Comparison of ENCODE assay signal across 8 cellular contexts in the genomic region with DNA sequence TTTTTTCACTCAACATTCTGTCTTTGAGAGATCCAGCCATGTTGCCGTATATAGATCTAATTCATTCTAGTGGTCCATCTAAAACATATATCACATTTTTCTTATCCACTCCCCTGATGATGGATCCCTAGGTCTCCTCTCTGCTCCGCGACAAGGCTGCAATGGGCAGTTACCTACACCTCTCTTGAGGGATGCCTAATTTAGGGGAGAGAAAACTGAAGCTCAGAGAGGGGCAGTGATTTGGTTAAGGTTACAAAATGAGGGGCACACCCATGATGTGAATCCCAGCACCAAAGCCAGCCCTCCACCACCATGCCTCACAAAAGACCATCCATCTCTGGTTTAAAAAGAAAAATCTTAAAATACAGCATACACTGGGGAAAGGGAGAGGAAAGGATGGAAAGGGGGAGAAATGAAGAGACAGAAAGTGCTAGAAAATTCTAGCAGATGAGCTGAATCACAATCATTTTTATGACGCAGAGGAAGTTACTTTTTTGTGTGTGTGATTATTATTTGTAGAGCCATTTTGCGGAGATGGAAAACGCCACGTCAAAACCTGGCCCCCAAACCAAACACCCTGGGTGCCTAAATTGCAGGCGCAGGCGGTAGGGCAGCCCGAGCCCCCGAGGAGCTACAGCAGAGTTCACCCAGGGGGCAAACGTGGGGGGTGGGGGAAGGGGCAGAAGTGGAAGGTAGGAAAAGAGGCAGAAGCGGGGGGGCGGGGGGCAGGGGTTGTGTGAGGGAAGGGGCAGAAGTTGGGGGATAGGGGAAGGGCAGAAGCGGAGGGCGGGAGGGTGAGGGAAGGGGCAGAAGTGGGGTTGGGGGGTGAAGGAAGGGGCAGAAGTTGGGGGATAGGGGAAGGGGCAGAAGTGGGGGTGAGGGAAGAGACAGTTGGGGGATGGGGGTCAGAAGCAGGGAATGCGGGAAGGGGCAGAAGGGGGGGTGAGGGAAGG. TPM values are rescaled to one million over a fixed set of nuclear protein-coding genes. Genes with fewer than 3 reads are reported as not detected.
DNase-seq lines count a peak whose midpoint lies in the region; ATAC-seq and TF ChIP-seq lines count a peak whose summit lies in the region.

No MANE protein-coding gene starts in this region.

- H3K4me3 ChIP-seq in lower lobe of right lung (no peak overlapping the region), tibial nerve (peak overlapping the region in 3 of 4 donors; percentile 22 to 83 (median 68))

- intact Hi-C loops in lower lobe of right lung (cut with DNase I) = no loop called here

- no peaks in the 10 kb centered on the region for H3K9me3 Mint-ChIP-seq in activated naive CD8-positive, alpha-beta T cell treated with anti-CD3 and anti-CD28 coated beads, Interleukin-2, amount 50 U/mL, for 24 hours

- peak overlapping the region; percentile 73 for H3K4me3 Mint-ChIP-seq in activated naive CD8-positive, alpha-beta T cell treated with anti-CD3 and anti-CD28 coated beads, Interleukin-2, amount 50 U/mL, for 24 hours

- WGBS in tibial nerve, 2 donors = 47 to 57% methylated on average over 4 to 9 of the region's 17 CpGs

- TF ChIP-seq EP300 in tibial nerve (IDR thresholded peaks at IDR 0.05) = peak in 1 of 2 donors; percentile 37

- peak; percentile 34 for DNase-seq in activated naive CD4-positive, alpha-beta T cell treated with Interleukin-2 at 50 U/mL for 16 hours
- DNase-seq in activated naive CD4-positive, alpha-beta T cell (lab: John Stamatoyannopoulos, UW) = no peak
- DNase-seq in activated naive CD8-positive, alpha-beta T cell treated with anti-CD3 and anti-CD28 coated beads, Interleukin-2, amount 50 U/mL, for 24 hours = no peak
- DNase-seq in lower lobe of right lung (no peak), tibial nerve (ENCODE audit: low spot score in 2 of 2) (no peak), NCI-H2081 (lab: John Stamatoyannopoulos, UW) (no peak), germinal center (ENCODE audit: low spot score) (no peak), NCI-H524 treated with DMSO at 0.1 percent for 48 hours (lab: John Stamatoyannopoulos, UW) (no peak)

- ATAC-seq in activated naive CD8-positive, alpha-beta T cell treated with anti-CD3 and anti-CD28 coated beads, Interleukin-2, amount 50 U/mL, for 24 hours = no peak
- ATAC-seq in lower lobe of right lung = no peak

- peak overlapping the region; percentile 81 for H3K27ac Mint-ChIP-seq in activated naive CD8-positive, alpha-beta T cell treated with anti-CD3 and anti-CD28 coated beads, Interleukin-2, amount 50 U/mL, for 24 hours

- peaks cover 35% of the 10 kb centered on the region for H3K4me1 Mint-ChIP-seq in activated naive CD8-positive, alpha-beta T cell treated with anti-CD3 and anti-CD28 coated beads, Interleukin-2, amount 50 U/mL, for 24 hours

- no peak for TF ChIP-seq CTCF in lower lobe of right lung (IDR thresholded peaks at IDR 0.05)
- no peak for TF ChIP-seq CTCF in tibial nerve (IDR thresholded peaks at IDR 0.05)

- H3K36me3 Mint-ChIP-seq in activated naive CD8-positive, alpha-beta T cell treated with anti-CD3 and anti-CD28 coated beads, Interleukin-2, amount 50 U/mL, for 24 hours (ENCODE audit: low read depth) = peaks cover 17% of the 10 kb centered on the region

- H3K9me3 ChIP-seq in lower lobe of right lung = no peaks in the 10 kb centered on the region
- H3K9me3 ChIP-seq in tibial nerve = no peaks in the 10 kb centered on the region

- no peaks in the 10 kb centered on the region for H3K27me3 Mint-ChIP-seq in activated naive CD8-positive, alpha-beta T cell treated with anti-CD3 and anti-CD28 coated beads, Interleukin-2, amount 50 U/mL, for 24 hours

- H3K27me3 ChIP-seq in lower lobe of right lung (ENCODE audit: low read depth) (no peaks in the 10 kb centered on the region), tibial nerve (peaks cover 0 to 11% of the 10 kb centered on the region in 2 donors)

- H3K36me3 ChIP-seq in lower lobe of right lung (peaks cover 13% of the 10 kb centered on the region), tibial nerve (peaks cover 0 to 20% (median 0%) of the 10 kb centered on the region in 3 donors)

- no peak for TF ChIP-seq POLR2A in tibial nerve (IDR thresholded peaks at IDR 0.05)

- H3K4me1 ChIP-seq in lower lobe of right lung (peaks cover 17% of the 10 kb centered on the region), tibial nerve (peaks cover 0 to 19% (median 0%) of the 10 kb centered on the region in 4 donors)

- H3K27ac ChIP-seq in lower lobe of right lung (peak overlapping the region; percentile 91), tibial nerve (peak overlapping the region; percentile 87 to 98 (median 94))

RNA-seq across cellular contexts. Expression of a gene that starts 1.3 kb away (rescaled TPM):
- total RNA-seq in lower lobe of right lung (27.9 TPM), tibial nerve (100 to 1,000 TPM; 142 to 210 (median 180) TPM)

RNA-seq across cellular contexts. Expression of a gene that starts 13.0 kb away (rescaled TPM):
- total RNA-seq in lower lobe of right lung (14.8 TPM), tibial nerve (10 to 100 TPM; 26.4 to 37.6 (median 32.2) TPM)

RNA-seq across cellular contexts. Expression of a gene that starts 32.3 kb away (rescaled TPM):
- 0.56 TPM for total RNA-seq in lower lobe of right lung
- 10 to 100 TPM in 1 of 4 donors, 1 to 10 TPM in 3; 5.4 to 11.0 (median 8.0) TPM for total RNA-seq in tibial nerve
